12 cellular contexts compared by ENCODE assay signal in genomic region chr5:111697881-111698757, GRCh38. TPM values are rescaled to one million over a fixed set of nuclear protein-coding genes. Genes with fewer than 3 reads are reported as not detected.
A peak's percentile ranks its signal among the peaks of the same experiment; 100 is the strongest.
DNase-seq lines count a peak whose midpoint lies in the region; ATAC-seq and TF ChIP-seq lines count a peak whose summit lies in the region.
"Had no signal": no experiment of that assay in that cellular context is flagged by ENCODE, and none has a peak within 500 bp of the region (broad histone marks: within the 10 kb centered on the region; RNA-seq: fewer than 3 reads in every experiment).

No MANE protein-coding gene starts in this region.

- DNase-seq in AG04449 (ENCODE audit: low read depth, low spot score) (no peak), H9 (peak; percentile 59), astrocyte of the cerebellum (ENCODE audit: low read depth) (no peak), kidney epithelial cell (ENCODE audit: low read depth) (no peak), COLO829 (ENCODE audit: low spot score) (no peak), activated T-cell treated with anti-CD3 and anti-CD28 coated beads for 4 hours (no peak)
- no peak for DNase-seq in T-helper 2 cell treated with Interferon-gamma antibody and Interleukin-4, amounts not matched to agents 5 μg/mL and 100 μg/mL, for 36 hours (ENCODE audit: low spot score)
- DNase-seq: activated T-cell treated with anti-CD3 and anti-CD28 coated beads, Interleukin-2, amount 50 U/mL, for 24 hours; CD8-positive, alpha-beta memory T cell; stimulated activated CD8-positive, alpha-beta memory T cell treated with anti-CD3 and anti-CD28 coated beads, Interleukin-4, amount 100 ng/mL, for 48 hours; T-helper 9 cell had no signal

- no peaks in the 10 kb centered on the region for H3K9me3 Mint-ChIP-seq in H9
- no peaks in the 10 kb centered on the region for H3K9me3 Mint-ChIP-seq in T-helper 2 cell treated with Interferon-gamma antibody and Interleukin-4, amounts not matched to agents 5 μg/mL and 100 μg/mL, for 36 hours
- H3K9me3 Mint-ChIP-seq: activated T-cell treated with anti-CD3 and anti-CD28 coated beads, Interleukin-2, amount 50 U/mL, for 24 hours had no signal

- H3K4me3 Mint-ChIP-seq in H9, result no peak overlapping the region
- no peak overlapping the region for H3K4me3 Mint-ChIP-seq in T-helper 2 cell treated with Interferon-gamma antibody and Interleukin-4, amounts not matched to agents 5 μg/mL and 100 μg/mL, for 36 hours
- H3K4me3 Mint-ChIP-seq: activated T-cell treated with anti-CD3 and anti-CD28 coated beads, Interleukin-2, amount 50 U/mL, for 24 hours; CD8-positive, alpha-beta memory T cell had no signal

- no peak overlapping the region for H3K4me3 ChIP-seq in AG04449 (ENCODE audit: low read depth, low read length)
- H3K4me3 ChIP-seq in astrocyte of the cerebellum (ENCODE audit: low read depth, low read length), result no peak overlapping the region
- no peak overlapping the region for H3K4me3 ChIP-seq in kidney epithelial cell (ENCODE audit: low read depth, low read length)

- no peaks in the 10 kb centered on the region for H3K79me2 ChIP-seq in H9 (ENCODE audit: insufficient read depth, low read length)

- no peak overlapping the region for H4K5ac ChIP-seq in H9 (ENCODE audit: insufficient read length, low read depth, low read length)

- H2BK20ac ChIP-seq in H9 (ENCODE audit: low read depth, low read length, poor library complexity, severe bottlenecking), result no peak overlapping the region

- CTCF ChIA-PET in AG04449 (lab: Yijun Ruan, JAX), result interaction anchor here (0.8 to 1.8 kb wide), 8 partner anchors 10 to 461 kb away, joined by 3 to 7 read pairs (median 4); no protein-coding TSS in a partner anchor

- H2AFZ ChIP-seq in H9 (ENCODE audit: low read length), result no peak overlapping the region

- no peak overlapping the region for H4K8ac ChIP-seq in H9 (replicated peaks; ENCODE audit: insufficient read length, low read depth, low read length)

- H2BK120ac ChIP-seq in H9 (ENCODE audit: low read depth, low read length, poor library complexity, severe bottlenecking), result no peak overlapping the region

- no peaks in the 10 kb centered on the region for H4K20me1 ChIP-seq in H9 (ENCODE audit: control insufficient read depth, insufficient read depth, insufficient read length)

- H3K4me1 ChIP-seq in H9 (ENCODE audit: insufficient read depth, low read length), result no peaks in the 10 kb centered on the region

- peaks cover 12 to 15% of the 10 kb centered on the region in 2 experiments for H3K4me1 Mint-ChIP-seq in H9
- H3K4me1 Mint-ChIP-seq in T-helper 2 cell treated with Interferon-gamma antibody and Interleukin-4, amounts not matched to agents 5 μg/mL and 100 μg/mL, for 36 hours (ENCODE audit: low read depth), result peaks cover 4% of the 10 kb centered on the region
- H3K4me1 Mint-ChIP-seq: CD8-positive, alpha-beta memory T cell had no signal

- H2AK5ac ChIP-seq in H9 (ENCODE audit: insufficient read length, low read length), result no peak overlapping the region

- no CpG with 5 or more reads among the region's 6 CpGs for WGBS in H9 (ENCODE audit: extremely low coverage, insufficient read length, low lambda C conversion rate)

- no peaks in the 10 kb centered on the region for H3K36me3 ChIP-seq in kidney epithelial cell (ENCODE audit: control insufficient read depth, insufficient read depth, low read length)

- ATAC-seq in HG02571 (IDR thresholded peaks at IDR 0.05; ENCODE audit: unreplicated experiment), result no peak

- TF ChIP-seq CTCF in AG04449 (IDR thresholded peaks at IDR 0.05; ENCODE audit: insufficient read depth, low read length, missing control alignments), result peak; percentile 2
- peak; percentile 61 for TF ChIP-seq CTCF in H9 (conservative IDR thresholded peaks at IDR 0.05)
- TF ChIP-seq CTCF in astrocyte of the cerebellum (IDR thresholded peaks at IDR 0.05; ENCODE audit: low read depth, low read length, missing control alignments), result peak; percentile 50
- peak; percentile 9 for TF ChIP-seq CTCF in kidney epithelial cell (IDR thresholded peaks at IDR 0.05; ENCODE audit: insufficient read depth, low read length, poor library complexity, severe bottlenecking)

- no peaks in the 10 kb centered on the region for H3K27me3 Mint-ChIP-seq in H9 (ENCODE audit: low read depth)
- H3K27me3 Mint-ChIP-seq in T-helper 2 cell treated with Interferon-gamma antibody and Interleukin-4, amounts not matched to agents 5 μg/mL and 100 μg/mL, for 36 hours (ENCODE audit: low read depth), result peaks cover 16% of the 10 kb centered on the region

- no peak overlapping the region for H3K18ac ChIP-seq in H9 (ENCODE audit: insufficient read length, low read depth, low read length)

- H2BK12ac ChIP-seq in H9 (ENCODE audit: insufficient read length, low read depth, low read length), result no peak overlapping the region

- no peak overlapping the region for H3K56ac ChIP-seq in H9 (ENCODE audit: insufficient read length, low read depth, low read length)

- no peaks in the 10 kb centered on the region for H3K27me3 ChIP-seq in H9 (ENCODE audit: insufficient read depth, low read length)
- H3K27me3 ChIP-seq in kidney epithelial cell (ENCODE audit: control insufficient read depth, insufficient read depth, low read length), result no peaks in the 10 kb centered on the region

- H3K4me2 ChIP-seq in H9 (ENCODE audit: insufficient read depth, insufficient read length, low read length), result no peak overlapping the region

- no peak overlapping the region for H4K91ac ChIP-seq in H9 (ENCODE audit: insufficient read length, low read depth, low read length)

- no peak overlapping the region for H3T11ph ChIP-seq in H9 (ENCODE audit: low read length)

- no peaks in the 10 kb centered on the region for H3K79me1 ChIP-seq in H9 (ENCODE audit: insufficient read depth, low read depth, low read length, poor library complexity, severe bottlenecking)

- no peak overlapping the region for H2BK5ac ChIP-seq in H9 (ENCODE audit: insufficient read length, low read length)

- POLR2A ChIA-PET in AG04449 (lab: Yijun Ruan, JAX), result no interaction called here

- no peaks in the 10 kb centered on the region for H3K36me3 Mint-ChIP-seq in H9 (ENCODE audit: insufficient read depth in 1 of 3, low read depth in 3 of 3)
- no peaks in the 10 kb centered on the region for H3K36me3 Mint-ChIP-seq in T-helper 2 cell treated with Interferon-gamma antibody and Interleukin-4, amounts not matched to agents 5 μg/mL and 100 μg/mL, for 36 hours (ENCODE audit: low read depth)
- H3K36me3 Mint-ChIP-seq: CD8-positive, alpha-beta memory T cell had no signal

- no peak overlapping the region for H3K14ac ChIP-seq in H9 (ENCODE audit: insufficient read depth, low read length)

- H3K9me3 ChIP-seq in H9 (ENCODE audit: control insufficient read depth, low read depth, low read length), result no peaks in the 10 kb centered on the region

- H3K27ac Mint-ChIP-seq in H9, result no peak overlapping the region
- H3K27ac Mint-ChIP-seq in T-helper 2 cell treated with Interferon-gamma antibody and Interleukin-4, amounts not matched to agents 5 μg/mL and 100 μg/mL, for 36 hours, result no peak overlapping the region
- H3K27ac Mint-ChIP-seq: activated T-cell treated with anti-CD3 and anti-CD28 coated beads, Interleukin-2, amount 50 U/mL, for 24 hours; CD8-positive, alpha-beta memory T cell had no signal

- in situ Hi-C loops in astrocyte of the cerebellum (cut with HindIII; ENCODE audit: low sequenced_read_pairs), result no loop called here

- no peak overlapping the region for H3K4ac ChIP-seq in H9 (ENCODE audit: low read depth, low read length)

- no peak overlapping the region for H3K27ac ChIP-seq in H9 (ENCODE audit: insufficient read length, low read depth, low read length)

- no peak overlapping the region for H2BK15ac ChIP-seq in H9 (ENCODE audit: low read depth, low read length)

- H3K9ac ChIP-seq in H9 (ENCODE audit: extremely low read depth, insufficient read length, low read length), result no peak overlapping the region

- H3K23ac ChIP-seq in H9 (ENCODE audit: insufficient read length, low read depth, low read length), result no peak overlapping the region

- no peaks in the 10 kb centered on the region for H3K23me2 ChIP-seq in H9 (ENCODE audit: insufficient read length, low read depth, low read length, poor library complexity, severe bottlenecking)

RNA-seq across cellular contexts. Expression of gene NREP, which starts 58.9 kb away (rescaled TPM):
- total RNA-seq in H9 (2021) (159 and 163 TPM in 2 replicates), kidney epithelial cell (140 and 154 TPM in 2 replicates)

Comparison
In these comparisons a context has a peak if more than half of its experiments do, and no peak if none do; other contexts are left out.
1. CTCF ChIP-seq: peak in every context shown above with its lines; median percentile 61 in H9; 50 in astrocyte of the cerebellum; 9 in kidney epithelial cell; 2 in AG04449.